Comparison of ENCODE assay signal across 8 cellular contexts in genomic region chr4:137531951-137532868, GRCh38. TPM values are rescaled to one million over a fixed set of nuclear protein-coding genes. Genes with fewer than 3 reads are reported as not detected.
DNase-seq lines count a peak whose midpoint lies in the region; ATAC-seq and TF ChIP-seq lines count a peak whose summit lies in the region.

TSS of gene PCDH18 (minus strand) at chr4:137532494. CDS start at chr4:137532088, 406 bp downstream.

- H3K4me3 ChIP-seq in SJCRH30 (peak within 1 kb of the TSS; percentile 66), epithelial cell of proximal tubule (ENCODE audit: low read depth, low read length) (peak within 1 kb of the TSS; percentile 57), upper lobe of right lung (peak within 1 kb of the TSS; percentile 56)

- no peaks in the 10 kb centered on the region for H3K9me3 Mint-ChIP-seq in stimulated activated naive CD8-positive, alpha-beta T cell treated with anti-CD3 and anti-CD28 coated beads, Interleukin-15, amount 100 ng/mL, for 72 hours

- no peaks in the 10 kb centered on the region for H3K27me3 ChIP-seq in SJCRH30
- no peaks in the 10 kb centered on the region for H3K27me3 ChIP-seq in upper lobe of right lung

- TF ChIP-seq CTCF in epithelial cell of proximal tubule (conservative IDR thresholded peaks at IDR 0.05; ENCODE audit: low read depth, low read length) (no peak), upper lobe of right lung (IDR thresholded peaks at IDR 0.05) (no peak)

- peak within 1 kb of the TSS; percentile 64 for H3K27ac ChIP-seq in SJCRH30
- peak within 1 kb of the TSS; percentile 85 for H3K27ac ChIP-seq in upper lobe of right lung

- H3K9me3 ChIP-seq in SJCRH30 (replicated peaks) (no peaks in the 10 kb centered on the region), upper lobe of right lung (no peaks in the 10 kb centered on the region)

- H3K27me3 Mint-ChIP-seq in stimulated activated naive CD8-positive, alpha-beta T cell treated with anti-CD3 and anti-CD28 coated beads, Interleukin-15, amount 100 ng/mL, for 72 hours = peaks cover 7% of the 10 kb centered on the region

- no peak within 1 kb of the TSS for H3K27ac Mint-ChIP-seq in stimulated activated naive CD8-positive, alpha-beta T cell treated with anti-CD3 and anti-CD28 coated beads, Interleukin-15, amount 100 ng/mL, for 72 hours

- peak; percentile 5 to 9 for DNase-seq in stimulated activated naive CD8-positive, alpha-beta T cell treated with anti-CD3 and anti-CD28 coated beads, Interleukin-15, amount 100 ng/mL, for 72 hours
- DNase-seq in stimulated activated naive CD8-positive, alpha-beta T cell treated with anti-CD3 and anti-CD28 coated beads, Interleukin-15, Interleukin-2, amounts not matched to agents 100 U/mL and 50 U/mL, for 24 hours = no peak
- DNase-seq in SJCRH30 = peak; percentile 84 to 90
- no peak for DNase-seq in epithelial cell of proximal tubule (ENCODE audit: low read depth)
- peak; percentile 85 for DNase-seq in midbrain (lab: John Stamatoyannopoulos, UW)
- peak; percentile 70 for DNase-seq in upper lobe of right lung

- intact Hi-C loops in upper lobe of right lung (cut with DNase I) = no loop called here

- ATAC-seq in stimulated activated naive CD8-positive, alpha-beta T cell treated with anti-CD3 and anti-CD28 coated beads, Interleukin-15, amount 100 ng/mL, for 72 hours = peak; percentile 40
- no peak for ATAC-seq in stimulated activated naive CD8-positive, alpha-beta T cell treated with anti-CD3 and anti-CD28 coated beads, Interleukin-15, Interleukin-2, amounts not matched to agents 100 U/mL and 50 U/mL, for 24 hours
- ATAC-seq in HG03097 (IDR thresholded peaks at IDR 0.05; ENCODE audit: low FRiP score, unreplicated experiment) = peak; percentile 59
- ATAC-seq in upper lobe of right lung = peak; percentile 91
- no peak for ATAC-seq in GM21528 (IDR thresholded peaks at IDR 0.05; ENCODE audit: low FRiP score, unreplicated experiment)

- H3K4me1 Mint-ChIP-seq in stimulated activated naive CD8-positive, alpha-beta T cell treated with anti-CD3 and anti-CD28 coated beads, Interleukin-15, amount 100 ng/mL, for 72 hours = no peaks in the 10 kb centered on the region

- H3K4me1 ChIP-seq in SJCRH30 = 0 out of 2 replicates have a peak, but pooled peaks cover 3% of the 10 kb centered on the region
- no peaks in the 10 kb centered on the region for H3K4me1 ChIP-seq in upper lobe of right lung

- H3K36me3 ChIP-seq in SJCRH30 (peaks cover 4% of the 10 kb centered on the region; the same call in 1 of the 2 replicates), upper lobe of right lung (no peaks in the 10 kb centered on the region)

- H3K4me3 Mint-ChIP-seq in stimulated activated naive CD8-positive, alpha-beta T cell treated with anti-CD3 and anti-CD28 coated beads, Interleukin-15, amount 100 ng/mL, for 72 hours = no peak within 1 kb of the TSS

RNA-seq across cellular contexts. Expression of gene PCDH18, which starts in this region (rescaled TPM):
- total RNA-seq in SJCRH30 (2014; rRNA removed; shearing (Covaris generic)) = 14.6 and 16.3 TPM in 2 replicates
- total RNA-seq in epithelial cell of proximal tubule (0.29 and 1.5 TPM in 2 replicates), upper lobe of right lung (6.9 TPM)

Comparison
In these comparisons a context has a peak if more than half of its experiments do, and no peak if none do; other contexts are left out.
1. ATAC-seq: peak in stimulated activated naive CD8-positive, alpha-beta T cell treated with anti-CD3 and anti-CD28 coated beads, Interleukin-15, amount 100 ng/mL, for 72 hours (single experiment), HG03097 (single experiment) and upper lobe of right lung (single experiment); none in stimulated activated naive CD8-positive, alpha-beta T cell treated with anti-CD3 and anti-CD28 coated beads, Interleukin-15, Interleukin-2, amounts not matched to agents 100 U/mL and 50 U/mL, for 24 hours (single experiment) and GM21528 (single experiment).
2. DNase-seq: peak in stimulated activated naive CD8-positive, alpha-beta T cell treated with anti-CD3 and anti-CD28 coated beads, Interleukin-15, amount 100 ng/mL, for 72 hours (2 of 2), SJCRH30 (2 of 2), midbrain (single experiment) and upper lobe of right lung (single experiment); none in stimulated activated naive CD8-positive, alpha-beta T cell treated with anti-CD3 and anti-CD28 coated beads, Interleukin-15, Interleukin-2, amounts not matched to agents 100 U/mL and 50 U/mL, for 24 hours (single experiment) and epithelial cell of proximal tubule (single experiment).
3. Peak in every context shown above with its lines, with median percentiles within 50 percentile points of each other: H3K4me3 ChIP-seq.